In the genomic region with DNA sequence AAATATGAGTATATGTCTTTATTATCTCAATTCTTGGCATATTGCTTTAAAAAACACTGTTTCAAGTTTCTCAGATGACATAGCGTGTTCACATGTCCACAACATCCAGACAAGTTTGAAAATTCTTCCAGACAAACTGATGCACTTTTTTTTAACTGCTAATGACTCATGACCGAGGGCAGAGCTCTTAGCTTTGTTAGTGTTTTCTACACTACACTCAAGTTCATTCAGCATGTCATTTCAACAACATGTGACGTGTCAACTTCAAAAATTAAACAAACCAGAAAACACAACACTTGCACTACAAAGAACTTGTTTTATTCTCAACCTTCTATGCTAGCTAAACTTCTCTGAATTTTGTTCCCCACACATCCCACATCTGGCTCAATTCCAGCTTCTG, we compare ENCODE assay signal across 25 cellular contexts.
DNase-seq lines count a peak whose midpoint lies in the region; ATAC-seq and TF ChIP-seq lines count a peak whose summit lies in the region.
"Had no signal": no experiment of that assay in that cellular context is flagged by ENCODE, and none has a peak within 500 bp of the region (broad histone marks: within the 10 kb centered on the region; RNA-seq: fewer than 3 reads in every experiment).

No MANE protein-coding gene starts in this region.

- H3K4me1 ChIP-seq in adipocyte (ENCODE audit: control insufficient read depth, insufficient read depth, low read length): no peaks in the 10 kb centered on the region
- H3K4me1 ChIP-seq: parathyroid adenoma, vagina had no signal

- H3K27me3 Mint-ChIP-seq in activated naive CD4-positive, alpha-beta T cell treated with anti-CD3 and anti-CD28 coated beads for 36 hours (ENCODE audit: low read depth): no peaks in the 10 kb centered on the region
- H3K27me3 Mint-ChIP-seq: activated naive CD8-positive, alpha-beta T cell treated with anti-CD3 and anti-CD28 coated beads, Interleukin-2, amount 50 U/mL, for 24 hours; naive thymus-derived CD8-positive, alpha-beta T cell had no signal

- no peaks in the 10 kb centered on the region for H3K4me1 Mint-ChIP-seq in activated naive CD4-positive, alpha-beta T cell treated with anti-CD3 and anti-CD28 coated beads for 36 hours (ENCODE audit: low read depth)
- H3K4me1 Mint-ChIP-seq: activated naive CD8-positive, alpha-beta T cell treated with anti-CD3 and anti-CD28 coated beads, Interleukin-2, amount 50 U/mL, for 24 hours; endodermal cell; naive thymus-derived CD8-positive, alpha-beta T cell had no signal

- CTCF ChIA-PET in activated naive CD4-positive, alpha-beta T cell treated with anti-CD3 and anti-CD28 coated beads for 36 hours (lab: Charles Lee): no interaction called here

- H3K27ac Mint-ChIP-seq in activated naive CD4-positive, alpha-beta T cell treated with anti-CD3 and anti-CD28 coated beads for 36 hours: no peak overlapping the region
- H3K27ac Mint-ChIP-seq: activated naive CD8-positive, alpha-beta T cell treated with anti-CD3 and anti-CD28 coated beads, Interleukin-2, amount 50 U/mL, for 24 hours; endodermal cell; naive thymus-derived CD8-positive, alpha-beta T cell; T-helper 2 cell treated with Interferon-gamma antibody and Interleukin-4, amounts not matched to agents 5 μg/mL and 100 μg/mL, for 36 hours had no signal

- intact Hi-C loops in activated naive CD4-positive, alpha-beta T cell treated with anti-CD3 and anti-CD28 coated beads for 36 hours (cut with micrococcal nuclease): no loop called here

- H3K4me3 Mint-ChIP-seq in activated naive CD4-positive, alpha-beta T cell treated with anti-CD3 and anti-CD28 coated beads for 36 hours: no peak overlapping the region
- H3K4me3 Mint-ChIP-seq: activated naive CD8-positive, alpha-beta T cell treated with anti-CD3 and anti-CD28 coated beads, Interleukin-2, amount 50 U/mL, for 24 hours; endodermal cell; naive thymus-derived CD8-positive, alpha-beta T cell; T-helper 2 cell treated with Interferon-gamma antibody and Interleukin-4, amounts not matched to agents 5 μg/mL and 100 μg/mL, for 36 hours had no signal

- no peaks in the 10 kb centered on the region for H3K27me3 ChIP-seq in adipocyte (replicated peaks; ENCODE audit: control insufficient read depth, insufficient read depth, low read length)
- H3K27me3 ChIP-seq: SJSA1, vagina had no signal

- ATAC-seq in GM18519 (IDR thresholded peaks at IDR 0.05; ENCODE audit: low FRiP score, unreplicated experiment): no peak
- ATAC-seq: activated naive CD8-positive, alpha-beta T cell treated with anti-CD3 and anti-CD28 coated beads, Interleukin-2, amount 50 U/mL, for 24 hours; naive thymus-derived CD8-positive, alpha-beta T cell had no signal

- H3K9me3 Mint-ChIP-seq in activated naive CD4-positive, alpha-beta T cell treated with anti-CD3 and anti-CD28 coated beads for 36 hours: peaks cover 5% of the 10 kb centered on the region

- DNase-seq in ELR (ENCODE audit: low read depth) (peak; percentile 8), adipocyte (ENCODE audit: low read depth) (peak; percentile 1), fibroblast of mammary gland (ENCODE audit: low read depth) (peak; percentile 33), non-pigmented ciliary epithelial cell (ENCODE audit: low read depth) (peak; percentile 65)
- DNase-seq in activated naive CD4-positive, alpha-beta T cell treated with anti-CD3 and anti-CD28 coated beads, Interleukin-2, amount 50 U/mL, for 16 hours: no peak
- no peak for DNase-seq in activated naive CD4-positive, alpha-beta T cell treated with anti-CD3 and anti-CD28 coated beads for 36 hours
- DNase-seq in central memory CD4-positive, alpha-beta T cell: no peak
- DNase-seq: activated CD4-positive, CD25-positive, alpha-beta regulatory T cell; activated naive CD8-positive, alpha-beta T cell treated with anti-CD3 and anti-CD28 coated beads, Interleukin-2, amount 50 U/mL, for 24 hours; EL; endodermal cell; Karpas-422; mammary epithelial cell; naive thymus-derived CD8-positive, alpha-beta T cell; NCI-H1092; NCI-H2081; NCI-H774; PC-9; stimulated activated CD4-positive, alpha-beta T cell treated with anti-CD3 and anti-CD28 coated beads, Interleukin-4, amount 100 ng/mL, for 24 hours had no signal

- H3K4me3 ChIP-seq in adipocyte (ENCODE audit: low read length): no peak overlapping the region
- no peak overlapping the region for H3K4me3 ChIP-seq in fibroblast of mammary gland (ENCODE audit: control insufficient read depth, low read depth, low read length)
- H3K4me3 ChIP-seq: PC-9, SJSA1, skin epidermis, vagina had no signal

- no peak for TF ChIP-seq CTCF in fibroblast of mammary gland (conservative IDR thresholded peaks at IDR 0.05; ENCODE audit: control insufficient read depth, insufficient read depth, low read depth, low read length)

- H3K36me3 Mint-ChIP-seq in activated naive CD4-positive, alpha-beta T cell treated with anti-CD3 and anti-CD28 coated beads for 36 hours (ENCODE audit: low read depth): no peaks in the 10 kb centered on the region
- H3K36me3 Mint-ChIP-seq: naive thymus-derived CD8-positive, alpha-beta T cell had no signal

- no peak overlapping the region for H3K9ac ChIP-seq in adipocyte (ENCODE audit: low read length)
- H3K9ac ChIP-seq: parathyroid adenoma had no signal

- H3K9me3 ChIP-seq in adipocyte (ENCODE audit: control insufficient read depth, low read length): peaks cover 30% of the 10 kb centered on the region
- H3K9me3 ChIP-seq: SJSA1, vagina had no signal

- H3K36me3 ChIP-seq in adipocyte (ENCODE audit: control insufficient read depth, insufficient read depth, low read length, severe bottlenecking): no peaks in the 10 kb centered on the region
- H3K36me3 ChIP-seq: SJSA1, vagina had no signal

Comparison
In these comparisons a context has a peak if more than half of its experiments do, and no peak if none do; other contexts are left out.
1. DNase-seq: peak in ELR (single experiment), adipocyte (single experiment), fibroblast of mammary gland (single experiment) and non-pigmented ciliary epithelial cell (single experiment); none in activated naive CD4-positive, alpha-beta T cell treated with anti-CD3 and anti-CD28 coated beads, Interleukin-2, amount 50 U/mL, for 16 hours (single experiment), activated naive CD4-positive, alpha-beta T cell treated with anti-CD3 and anti-CD28 coated beads for 36 hours (single experiment) and central memory CD4-positive, alpha-beta T cell (single experiment).